In the genomic region with DNA sequence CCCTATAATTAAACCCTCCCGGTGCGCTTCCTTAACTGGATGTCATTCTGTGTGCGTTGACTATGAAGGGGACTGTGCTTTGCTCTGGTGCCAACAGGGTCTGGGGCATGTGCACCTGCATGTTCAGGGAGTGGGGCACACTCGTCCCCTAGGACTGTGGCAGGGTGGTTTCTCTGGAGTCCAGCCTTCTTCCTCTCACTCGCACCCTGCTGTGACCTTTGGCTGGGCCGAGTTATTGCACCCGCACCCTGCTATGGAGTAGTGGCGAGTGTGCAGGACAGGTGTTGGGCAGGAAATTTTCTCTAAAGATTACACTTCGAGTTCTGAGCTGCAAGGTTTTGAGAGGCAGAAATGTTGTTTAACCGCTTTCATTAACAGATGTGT, we compare ENCODE assay signal across 15 cellular contexts.
"Had no signal": no experiment of that assay in that cellular context is flagged by ENCODE, and none has a peak within 500 bp of the region (broad histone marks: within the 10 kb centered on the region; RNA-seq: fewer than 3 reads in every experiment).

No MANE protein-coding gene starts in this region.

- H3K9me3 Mint-ChIP-seq: activated CD4-positive, alpha-beta memory T cell treated with anti-CD3 and anti-CD28 coated beads, Interleukin-2, amount 10 ng/mL, durations not matched to agents 7 days and 5 days; activated T-helper 1 cell treated with anti-CD3 and anti-CD28 coated beads, Interleukin-12 subunit alpha, Interleukin-12 subunit beta, Interleukin-2, Interleukin-4 antibody, amounts not matched to agents 30 ng/mL and 10 ng/mL and 1 ng/mL, durations not matched to agents 14 hours and 24 hours and 36 hours; stimulated activated effector memory CD8-positive, alpha-beta T cell treated with anti-CD3 and anti-CD28 coated beads, Interleukin-12 subunit alpha, Interleukin-12 subunit beta, amount 100 ng/mL, for 72 hours had no signal

- ATAC-seq: activated CD4-positive, alpha-beta T cell treated with anti-CD3 and anti-CD28 coated beads for 36 hours; left lobe of liver; right cardiac atrium; stimulated activated effector memory CD8-positive, alpha-beta T cell treated with anti-CD3 and anti-CD28 coated beads, Interleukin-12 subunit alpha, Interleukin-12 subunit beta, amount 100 ng/mL, for 72 hours had no signal

- H3K4me3 Mint-ChIP-seq: activated CD4-positive, alpha-beta memory T cell treated with anti-CD3 and anti-CD28 coated beads, Interleukin-2, amount 10 ng/mL, durations not matched to agents 7 days and 5 days; activated CD4-positive, alpha-beta T cell treated with anti-CD3 and anti-CD28 coated beads for 36 hours; activated T-helper 1 cell treated with anti-CD3 and anti-CD28 coated beads, Interleukin-12 subunit alpha, Interleukin-12 subunit beta, Interleukin-2, Interleukin-4 antibody, amounts not matched to agents 30 ng/mL and 10 ng/mL and 1 ng/mL, durations not matched to agents 14 hours and 24 hours and 36 hours; stimulated activated effector memory CD8-positive, alpha-beta T cell treated with anti-CD3 and anti-CD28 coated beads, Interleukin-12 subunit alpha, Interleukin-12 subunit beta, amount 100 ng/mL, for 72 hours had no signal

- DNase-seq: activated CD4-positive, alpha-beta memory T cell treated with anti-CD3 and anti-CD28 coated beads, Interleukin-2, amount 10 ng/mL, durations not matched to agents 7 days and 5 days; activated CD4-positive, alpha-beta T cell treated with anti-CD3 and anti-CD28 coated beads for 36 hours; activated CD8-positive, alpha-beta memory T cell treated with anti-CD3 and anti-CD28 coated beads, Interleukin-2, amount 50 U/mL, for 4 hours; activated naive CD4-positive, alpha-beta T cell; aorta; effector CD4-positive, alpha-beta T cell; foreskin melanocyte; head of caudate nucleus; mammary epithelial cell; right cardiac atrium; SW 1271 had no signal

- H3K9me3 ChIP-seq: tibial nerve had no signal

- H3K27me3 Mint-ChIP-seq: activated CD4-positive, alpha-beta memory T cell treated with anti-CD3 and anti-CD28 coated beads, Interleukin-2, amount 10 ng/mL, durations not matched to agents 7 days and 5 days; activated CD4-positive, alpha-beta T cell treated with anti-CD3 and anti-CD28 coated beads for 36 hours had no signal

- H3K27ac Mint-ChIP-seq: activated CD4-positive, alpha-beta memory T cell treated with anti-CD3 and anti-CD28 coated beads, Interleukin-2, amount 10 ng/mL, durations not matched to agents 7 days and 5 days; activated CD4-positive, alpha-beta T cell treated with anti-CD3 and anti-CD28 coated beads for 36 hours; activated T-helper 1 cell treated with anti-CD3 and anti-CD28 coated beads, Interleukin-12 subunit alpha, Interleukin-12 subunit beta, Interleukin-2, Interleukin-4 antibody, amounts not matched to agents 30 ng/mL and 10 ng/mL and 1 ng/mL, durations not matched to agents 14 hours and 24 hours and 36 hours had no signal
